In genomic region chr1:228272831-228273571, GRCh38 we compare ENCODE assay signal across 16 cellular contexts.
DNase-seq lines count a peak whose midpoint lies in the region; ATAC-seq lines count a peak whose summit lies in the region.
"Had no signal": no experiment of that assay in that cellular context is flagged by ENCODE, and none has a peak within 500 bp of the region (broad histone marks: within the 10 kb centered on the region; RNA-seq: fewer than 3 reads in every experiment).

No MANE protein-coding gene starts in this region.

- intact Hi-C loops in Right ventricle myocardium superior (cut with DNase I) = no loop called here

- POLR2A ChIA-PET in activated naive CD8-positive, alpha-beta T cell treated with anti-CD3 and anti-CD28 coated beads, Interleukin-2, amount 10 ng/mL, durations not matched to agents 7 days and 5 days (lab: Charles Lee) = no interaction called here

- ATAC-seq in activated naive CD8-positive, alpha-beta T cell treated with anti-CD3 and anti-CD28 coated beads, Interleukin-2, amount 10 ng/mL, durations not matched to agents 7 days and 5 days (ENCODE audit: low read depth) = no peak
- ATAC-seq in activated naive CD8-positive, alpha-beta T cell treated with anti-CD3 and anti-CD28 coated beads, Interleukin-2, amount 50 U/mL, for 24 hours = no peak
- ATAC-seq in Right ventricle myocardium superior (ENCODE audit: poor library complexity) (no peak), GM21423 (IDR thresholded peaks at IDR 0.05; ENCODE audit: unreplicated experiment) (no peak), GM21390 (IDR thresholded peaks at IDR 0.05; ENCODE audit: unreplicated experiment) (no peak)
- no peak for ATAC-seq in natural killer cell treated with Interleukin-12 subunit alpha and Interleukin-12 subunit beta and Interleukin-15 and Interleukin-18, amount 100 ng/mL, for 72 hours
- ATAC-seq: A549, foreskin keratinocyte had no signal

- H3K36me3 Mint-ChIP-seq in activated naive CD8-positive, alpha-beta T cell treated with anti-CD3 and anti-CD28 coated beads, Interleukin-2, amount 10 ng/mL, durations not matched to agents 7 days and 5 days = no peaks in the 10 kb centered on the region
- H3K36me3 Mint-ChIP-seq in activated naive CD8-positive, alpha-beta T cell treated with anti-CD3 and anti-CD28 coated beads, Interleukin-2, amount 50 U/mL, for 24 hours (ENCODE audit: low read depth) = no peaks in the 10 kb centered on the region
- no peaks in the 10 kb centered on the region for H3K36me3 Mint-ChIP-seq in natural killer cell treated with Interleukin-12 subunit alpha and Interleukin-12 subunit beta and Interleukin-15 and Interleukin-18, amount 100 ng/mL, for 72 hours

- peak; percentile 26 for DNase-seq in activated naive CD8-positive, alpha-beta T cell treated with anti-CD3 and anti-CD28 coated beads, Interleukin-2, amount 10 ng/mL, durations not matched to agents 7 days and 5 days
- no peak for DNase-seq in activated naive CD8-positive, alpha-beta T cell treated with anti-CD3 and anti-CD28 coated beads, Interleukin-2, amount 50 U/mL, for 24 hours
- peak; percentile 41 for DNase-seq in Right ventricle myocardium superior
- DNase-seq in natural killer cell treated with Interleukin-12 subunit alpha and Interleukin-12 subunit beta and Interleukin-15 and Interleukin-18, amount 100 ng/mL, for 72 hours (ENCODE audit: low spot score) = peak; percentile 61
- no peak for DNase-seq in COLO829 (ENCODE audit: low spot score)
- DNase-seq in HK-2 (ENCODE audit: unreplicated experiment) = no peak
- DNase-seq: foreskin keratinocyte, GF-D8, GM23248, NCI-H1436, NCI-H526 had no signal

- H3K9me3 Mint-ChIP-seq in activated naive CD8-positive, alpha-beta T cell treated with anti-CD3 and anti-CD28 coated beads, Interleukin-2, amount 10 ng/mL, durations not matched to agents 7 days and 5 days = no peaks in the 10 kb centered on the region
- H3K9me3 Mint-ChIP-seq in activated naive CD8-positive, alpha-beta T cell treated with anti-CD3 and anti-CD28 coated beads, Interleukin-2, amount 50 U/mL, for 24 hours = no peaks in the 10 kb centered on the region
- no peaks in the 10 kb centered on the region for H3K9me3 Mint-ChIP-seq in natural killer cell treated with Interleukin-12 subunit alpha and Interleukin-12 subunit beta and Interleukin-15 and Interleukin-18, amount 100 ng/mL, for 72 hours
- H3K9me3 Mint-ChIP-seq: IgD-negative memory B cell, neural crest cell had no signal

- H3K4me3 Mint-ChIP-seq in activated naive CD8-positive, alpha-beta T cell treated with anti-CD3 and anti-CD28 coated beads, Interleukin-2, amount 10 ng/mL, durations not matched to agents 7 days and 5 days = no peak overlapping the region
- H3K4me3 Mint-ChIP-seq in activated naive CD8-positive, alpha-beta T cell treated with anti-CD3 and anti-CD28 coated beads, Interleukin-2, amount 50 U/mL, for 24 hours = no peak overlapping the region
- H3K4me3 Mint-ChIP-seq in natural killer cell treated with Interleukin-12 subunit alpha and Interleukin-12 subunit beta and Interleukin-15 and Interleukin-18, amount 100 ng/mL, for 72 hours = no peak overlapping the region
- H3K4me3 Mint-ChIP-seq: neural crest cell had no signal

- H3K27ac Mint-ChIP-seq in activated naive CD8-positive, alpha-beta T cell treated with anti-CD3 and anti-CD28 coated beads, Interleukin-2, amount 10 ng/mL, durations not matched to agents 7 days and 5 days = no peak overlapping the region
- H3K27ac Mint-ChIP-seq in activated naive CD8-positive, alpha-beta T cell treated with anti-CD3 and anti-CD28 coated beads, Interleukin-2, amount 50 U/mL, for 24 hours = no peak overlapping the region
- H3K27ac Mint-ChIP-seq in natural killer cell treated with Interleukin-12 subunit alpha and Interleukin-12 subunit beta and Interleukin-15 and Interleukin-18, amount 100 ng/mL, for 72 hours = no peak overlapping the region
- H3K27ac Mint-ChIP-seq: IgD-negative memory B cell had no signal

- no peaks in the 10 kb centered on the region for H3K27me3 Mint-ChIP-seq in activated naive CD8-positive, alpha-beta T cell treated with anti-CD3 and anti-CD28 coated beads, Interleukin-2, amount 10 ng/mL, durations not matched to agents 7 days and 5 days
- H3K27me3 Mint-ChIP-seq in activated naive CD8-positive, alpha-beta T cell treated with anti-CD3 and anti-CD28 coated beads, Interleukin-2, amount 50 U/mL, for 24 hours = no peaks in the 10 kb centered on the region
- no peaks in the 10 kb centered on the region for H3K27me3 Mint-ChIP-seq in natural killer cell treated with Interleukin-12 subunit alpha and Interleukin-12 subunit beta and Interleukin-15 and Interleukin-18, amount 100 ng/mL, for 72 hours
- H3K27me3 Mint-ChIP-seq: IgD-negative memory B cell had no signal

- H3K4me1 Mint-ChIP-seq in activated naive CD8-positive, alpha-beta T cell treated with anti-CD3 and anti-CD28 coated beads, Interleukin-2, amount 10 ng/mL, durations not matched to agents 7 days and 5 days = peaks cover 6% of the 10 kb centered on the region
- peaks cover 6% of the 10 kb centered on the region for H3K4me1 Mint-ChIP-seq in activated naive CD8-positive, alpha-beta T cell treated with anti-CD3 and anti-CD28 coated beads, Interleukin-2, amount 50 U/mL, for 24 hours
- H3K4me1 Mint-ChIP-seq in natural killer cell treated with Interleukin-12 subunit alpha and Interleukin-12 subunit beta and Interleukin-15 and Interleukin-18, amount 100 ng/mL, for 72 hours (ENCODE audit: low read depth in 2 of 2) = peaks cover 4 to 10% of the 10 kb centered on the region in 2 donors
- H3K4me1 Mint-ChIP-seq: neural crest cell had no signal

Comparison
In these comparisons a context has a peak if more than half of its experiments do, and no peak if none do; other contexts are left out.
1. DNase-seq: peak in activated naive CD8-positive, alpha-beta T cell treated with anti-CD3 and anti-CD28 coated beads, Interleukin-2, amount 10 ng/mL, durations not matched to agents 7 days and 5 days (single experiment), Right ventricle myocardium superior (single experiment) and natural killer cell treated with Interleukin-12 subunit alpha and Interleukin-12 subunit beta and Interleukin-15 and Interleukin-18, amount 100 ng/mL, for 72 hours (single experiment); none in activated naive CD8-positive, alpha-beta T cell treated with anti-CD3 and anti-CD28 coated beads, Interleukin-2, amount 50 U/mL, for 24 hours (single experiment), COLO829 (single experiment) and HK-2 (single experiment).